ENCODE assay signal across 8 cellular contexts in the genomic region with DNA sequence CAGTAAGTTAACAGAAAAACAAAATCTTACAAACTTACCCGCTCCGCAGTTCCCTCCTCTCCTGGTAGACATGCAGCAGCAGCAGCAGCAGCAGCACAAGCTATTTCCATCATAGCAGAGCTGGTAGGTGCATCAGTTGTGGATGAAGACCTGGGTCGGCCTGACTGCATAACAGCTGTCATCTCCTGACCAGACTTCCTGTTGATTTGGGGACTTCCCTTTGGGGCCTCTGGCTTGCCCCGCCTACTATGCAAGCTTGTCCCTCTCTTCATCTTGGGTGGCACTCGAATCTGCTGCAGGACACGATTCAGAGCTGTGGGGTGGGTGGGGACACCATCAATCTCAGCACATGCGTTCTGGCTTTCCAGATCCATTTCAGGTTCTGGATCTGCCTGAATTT.
DNase-seq lines count a peak whose midpoint lies in the region; ATAC-seq and TF ChIP-seq lines count a peak whose summit lies in the region.

No MANE protein-coding gene starts in this region.

- POLR2A ChIA-PET in A673 (lab: Charles Lee; ENCODE audit: low non-redundant PET), result interaction anchor here (0.7 kb wide), 1 partner anchor 93 kb away, joined by 3 read pairs; no protein-coding TSS in a partner anchor

- H3K9ac ChIP-seq in MM.1S (ENCODE audit: low read length), result no peak overlapping the region

- no peaks in the 10 kb centered on the region for H3K9me2 ChIP-seq in MM.1S (replicated peaks; ENCODE audit: insufficient read depth, low read length)

- no peak overlapping the region for H2AFZ ChIP-seq in MM.1S (ENCODE audit: low read length)

- no TSS peak for BruUV-seq in A673 (replicated peaks; lab: Mats Ljungman, UMichigan)

- DNase-seq in GM06990 (ENCODE audit: extremely low read depth, insufficient read length) (peak; percentile 29), MM.1S (peak; percentile 88), EL (no peak), NCI-H1694 (lab: John Stamatoyannopoulos, UW) (no peak), DMS 273 (lab: John Stamatoyannopoulos, UW; ENCODE audit: unreplicated experiment) (no peak), A673 (ENCODE audit: low spot score) (no peak)
- DNase-seq in central memory CD8-positive, alpha-beta T cell (ENCODE audit: low spot score in 2 of 2), result peak; percentile 15 to 38

- no peaks in the 10 kb centered on the region for H4K20me1 ChIP-seq in MM.1S (ENCODE audit: insufficient read depth, low read length)

- H3F3A ChIP-seq in MM.1S (ENCODE audit: insufficient read depth, low read length), result peaks cover 8% of the 10 kb centered on the region; the same call in 1 of the 2 replicates

- CTCF ChIA-PET in A673 (lab: Charles Lee), result interaction anchor here (0.6 to 0.8 kb wide), 2 partner anchors 65 to 200 kb away, joined by 5 to 7 read pairs; no protein-coding TSS in a partner anchor

- peaks cover 30% of the 10 kb centered on the region for H3K79me2 ChIP-seq in MM.1S (ENCODE audit: low read length)

- H3K36me3 ChIP-seq in GM06990 (ENCODE audit: control insufficient read depth, insufficient read depth, low read length) (no peaks in the 10 kb centered on the region), MM.1S (replicated peaks; ENCODE audit: insufficient read depth, low read length) (no peaks in the 10 kb centered on the region), A673 (ENCODE audit: insufficient read depth, low read length, poor library complexity, severe bottlenecking) (no peaks in the 10 kb centered on the region)

- no peaks in the 10 kb centered on the region for H3K9me3 Mint-ChIP-seq in central memory CD8-positive, alpha-beta T cell

- H3K36me3 Mint-ChIP-seq in central memory CD8-positive, alpha-beta T cell (ENCODE audit: insufficient read depth), result no peaks in the 10 kb centered on the region

- H3K4me1 ChIP-seq in MM.1S (ENCODE audit: low read length), result peaks cover 15% of the 10 kb centered on the region
- H3K4me1 ChIP-seq in A673 (ENCODE audit: insufficient read depth, low read length, poor library complexity, severe bottlenecking), result peaks cover 14% of the 10 kb centered on the region

- H3K9me3 ChIP-seq in MM.1S (replicated peaks; ENCODE audit: insufficient read depth, low read length) (no peaks in the 10 kb centered on the region), A673 (ENCODE audit: low read depth, low read length, poor library complexity, severe bottlenecking) (no peaks in the 10 kb centered on the region)

- peak; percentile 94 for ATAC-seq in GM21447 (IDR thresholded peaks at IDR 0.05; ENCODE audit: unreplicated experiment)
- ATAC-seq in central memory CD8-positive, alpha-beta T cell (replicated peaks; ENCODE audit: extremely low read depth, poor library complexity, severe bottlenecking), result peak; percentile 94

- H3K27ac Mint-ChIP-seq in central memory CD8-positive, alpha-beta T cell (ENCODE audit: low read depth), result no peak overlapping the region

- H3K27me3 Mint-ChIP-seq in central memory CD8-positive, alpha-beta T cell, result no peaks in the 10 kb centered on the region

- peak overlapping the region; percentile 54 for H3K4me2 ChIP-seq in MM.1S (ENCODE audit: low read depth, low read length)

- H3K27me3 ChIP-seq in GM06990 (replicated peaks; ENCODE audit: control insufficient read depth, insufficient read depth, low read length) (no peaks in the 10 kb centered on the region), MM.1S (replicated peaks; ENCODE audit: insufficient read depth, low read length) (no peaks in the 10 kb centered on the region), A673 (replicated peaks; ENCODE audit: insufficient read depth, low read depth, low read length, poor library complexity) (no peaks in the 10 kb centered on the region)

- peaks cover 25% of the 10 kb centered on the region for H3K4me1 Mint-ChIP-seq in central memory CD8-positive, alpha-beta T cell

- H3K4me3 Mint-ChIP-seq in central memory CD8-positive, alpha-beta T cell, result no peak overlapping the region

- intact Hi-C loops in A673 (cut with micrococcal nuclease; ENCODE audit: unreplicated experiment), result loop anchor here (2.0 kb wide), 2 partner anchors 107 to 337 kb away; no protein-coding TSS in a partner anchor

- H3K27ac ChIP-seq in MM.1S (ENCODE audit: low read length) (peak overlapping the region; percentile 11; the same call in 1 of the 2 replicates), A673 (ENCODE audit: low read depth, low read length, poor library complexity, severe bottlenecking) (no peak overlapping the region)

- TF ChIP-seq CTCF in GM06990 (IDR thresholded peaks at IDR 0.05; ENCODE audit: insufficient read depth, low read length, poor library complexity, severe bottlenecking), result no peak
- no peak for TF ChIP-seq CTCF in MM.1S (IDR thresholded peaks at IDR 0.05; ENCODE audit: low read length)
- TF ChIP-seq CTCF in A673 (conservative IDR thresholded peaks at IDR 0.05; ENCODE audit: low read depth, low read length), result no peak

- H3K4me3 ChIP-seq in GM06990 (replicated peaks; ENCODE audit: low read depth, low read length) (no peak overlapping the region; the same call in 1 of the 2 replicates), MM.1S (ENCODE audit: low read length) (no peak overlapping the region), A673 (ENCODE audit: low read depth, low read length, poor library complexity, severe bottlenecking) (no peak overlapping the region)

Comparison
In these comparisons a context has a peak if more than half of its experiments do, and no peak if none do; other contexts are left out.
1. DNase-seq: peak in GM06990 (single experiment), MM.1S (single experiment) and central memory CD8-positive, alpha-beta T cell (2 of 2); none in EL (single experiment), NCI-H1694 (single experiment), DMS 273 (single experiment) and A673 (single experiment).